5 cellular contexts compared by ENCODE assay signal in genomic region chr6:163865380-163865779, GRCh38.
"Had no signal": no experiment of that assay in that cellular context is flagged by ENCODE, and none has a peak within 500 bp of the region (broad histone marks: within the 10 kb centered on the region; RNA-seq: fewer than 3 reads in every experiment).

No MANE protein-coding gene starts in this region.

- DNase-seq: H9, HCEC 1CT, KBM-7 had no signal

- H2AFZ ChIP-seq: GM23338 had no signal

- H3K27ac ChIP-seq: KMS-11 had no signal

- H3K9ac ChIP-seq: KMS-11 had no signal

- H3K4me3 ChIP-seq: GM23338 had no signal

- H3K4me2 ChIP-seq: GM23338, KMS-11 had no signal
